ENCODE assay signal across 11 cellular contexts in genomic region chr15:91109885-91110284, GRCh38. TPM values are rescaled to one million over a fixed set of nuclear protein-coding genes. Genes with fewer than 3 reads are reported as not detected.
"Had no signal": no experiment of that assay in that cellular context is flagged by ENCODE, and none has a peak within 500 bp of the region (broad histone marks: within the 10 kb centered on the region; RNA-seq: fewer than 3 reads in every experiment).

No MANE protein-coding gene starts in this region.

- H3K4me2 ChIP-seq: GM23338, KMS-11 had no signal

- H2AFZ ChIP-seq: GM23338 had no signal

- H3K4me3 ChIP-seq: GM23338 had no signal

- H3K27ac ChIP-seq: KMS-11 had no signal

- FAIRE-seq: H1, H54, HTR-8/SVneo had no signal

- ATAC-seq: GM23338 had no signal

- H3K9ac ChIP-seq: KMS-11 had no signal

- DNase-seq: H9, HCEC 1CT, HFFc6, IMR-90, KBM-7 had no signal

RNA-seq across cellular contexts. Expression of gene SV2B, which starts 9.8 kb away (rescaled TPM):
- total RNA-seq: H9, HFFc6, HT-29, IMR-90 had no signal
- polyA plus RNA-seq: IMR-90 had no signal
